ENCODE assay signal across 1 cellular context in the genomic region with DNA sequence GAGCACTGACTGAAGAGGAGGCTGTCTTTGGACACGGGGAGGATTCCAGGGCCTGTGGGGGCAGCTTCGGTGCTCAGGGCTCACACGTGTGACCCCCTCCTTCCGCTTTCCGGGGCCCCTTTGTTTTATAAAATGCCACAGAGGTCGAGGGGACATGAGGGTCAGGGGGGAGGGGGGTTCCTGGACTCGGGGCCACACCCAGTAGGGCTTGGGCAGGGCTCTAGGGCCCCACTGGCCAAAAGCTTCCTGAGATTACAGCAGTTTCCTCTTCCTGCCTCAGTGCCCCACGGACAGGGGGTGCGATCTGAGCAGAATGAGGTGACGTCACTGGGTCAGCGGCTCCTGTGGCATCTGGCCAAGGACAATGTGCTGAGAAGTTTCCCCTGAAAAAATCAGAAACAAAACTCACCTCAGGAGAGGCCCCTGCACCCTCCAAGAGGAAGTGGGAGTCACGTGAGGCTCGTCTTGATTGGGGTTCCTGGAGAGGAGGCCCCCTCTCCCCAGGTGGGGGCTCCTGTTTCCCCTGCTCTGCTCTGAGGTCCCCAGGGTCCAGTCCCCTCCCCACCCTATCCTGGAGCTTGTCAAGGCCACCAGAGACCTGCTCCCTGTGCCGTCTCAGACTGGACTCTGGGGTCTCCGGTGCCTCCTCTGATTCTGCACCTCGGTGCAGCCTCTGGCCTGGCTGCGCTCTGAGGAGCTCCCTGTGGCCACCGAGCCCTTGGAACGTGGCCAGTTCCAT.
TF ChIP-seq lines count a peak whose summit lies in the region.

No MANE protein-coding gene starts in this region.

TF ChIP-seq in K562, 482 proteins besides CTCF, POLR2A, EP300 and RAD21 (continued from another document and continues in another):
- TF ChIP-seq BCOR (IDR thresholded peaks at IDR 0.05) = no peak
- peak; percentile 40; the same call in 1 of the 2 replicates for TF ChIP-seq POLR2G (IDR thresholded peaks at IDR 0.05; ENCODE audit: low read depth, low read length)
- TF ChIP-seq NCOA6 (IDR thresholded peaks at IDR 0.05) = no peak
- TF ChIP-seq, protein P1, sequence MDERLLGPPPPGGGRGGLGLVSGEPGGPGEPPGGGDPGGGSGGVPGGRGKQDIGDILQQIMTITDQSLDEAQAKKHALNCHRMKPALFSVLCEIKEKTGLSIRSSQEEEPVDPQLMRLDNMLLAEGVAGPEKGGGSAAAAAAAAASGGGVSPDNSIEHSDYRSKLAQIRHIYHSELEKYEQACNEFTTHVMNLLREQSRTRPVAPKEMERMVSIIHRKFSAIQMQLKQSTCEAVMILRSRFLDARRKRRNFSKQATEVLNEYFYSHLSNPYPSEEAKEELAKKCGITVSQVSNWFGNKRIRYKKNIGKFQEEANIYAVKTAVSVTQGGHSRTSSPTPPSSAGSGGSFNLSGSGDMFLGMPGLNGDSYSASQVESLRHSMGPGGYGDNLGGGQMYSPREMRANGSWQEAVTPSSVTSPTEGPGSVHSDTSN (CRISPR knock-in tag; IDR thresholded peaks at IDR 0.05; ENCODE audit: low read depth) = no peak
- TF ChIP-seq, protein P1 (tag; conservative IDR thresholded peaks at IDR 0.05; ENCODE audit: low read depth) = no peak
- TF ChIP-seq POLR2H (tag; IDR thresholded peaks at IDR 0.05; ENCODE audit: low read depth) = no peak
- no peak for TF ChIP-seq MXI1 (IDR thresholded peaks at IDR 0.05; ENCODE audit: low read depth, low read length)
- TF ChIP-seq HDAC3 (IDR thresholded peaks at IDR 0.05; ENCODE audit: borderline replicate concordance, partially characterized antibody) = no peak
- no peak for TF ChIP-seq MYNN (IDR thresholded peaks at IDR 0.05)
- no peak for TF ChIP-seq MYNN (CRISPR knock-in tag; IDR thresholded peaks at IDR 0.05)
- TF ChIP-seq, protein P2, sequence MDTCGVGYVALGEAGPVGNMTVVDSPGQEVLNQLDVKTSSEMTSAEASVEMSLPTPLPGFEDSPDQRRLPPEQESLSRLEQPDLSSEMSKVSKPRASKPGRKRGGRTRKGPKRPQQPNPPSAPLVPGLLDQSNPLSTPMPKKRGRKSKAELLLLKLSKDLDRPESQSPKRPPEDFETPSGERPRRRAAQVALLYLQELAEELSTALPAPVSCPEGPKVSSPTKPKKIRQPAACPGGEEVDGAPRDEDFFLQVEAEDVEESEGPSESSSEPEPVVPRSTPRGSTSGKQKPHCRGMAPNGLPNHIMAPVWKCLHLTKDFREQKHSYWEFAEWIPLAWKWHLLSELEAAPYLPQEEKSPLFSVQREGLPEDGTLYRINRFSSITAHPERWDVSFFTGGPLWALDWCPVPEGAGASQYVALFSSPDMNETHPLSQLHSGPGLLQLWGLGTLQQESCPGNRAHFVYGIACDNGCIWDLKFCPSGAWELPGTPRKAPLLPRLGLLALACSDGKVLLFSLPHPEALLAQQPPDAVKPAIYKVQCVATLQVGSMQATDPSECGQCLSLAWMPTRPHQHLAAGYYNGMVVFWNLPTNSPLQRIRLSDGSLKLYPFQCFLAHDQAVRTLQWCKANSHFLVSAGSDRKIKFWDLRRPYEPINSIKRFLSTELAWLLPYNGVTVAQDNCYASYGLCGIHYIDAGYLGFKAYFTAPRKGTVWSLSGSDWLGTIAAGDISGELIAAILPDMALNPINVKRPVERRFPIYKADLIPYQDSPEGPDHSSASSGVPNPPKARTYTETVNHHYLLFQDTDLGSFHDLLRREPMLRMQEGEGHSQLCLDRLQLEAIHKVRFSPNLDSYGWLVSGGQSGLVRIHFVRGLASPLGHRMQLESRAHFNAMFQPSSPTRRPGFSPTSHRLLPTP (IDR thresholded peaks at IDR 0.05; ENCODE audit: borderline replicate concordance, extremely low read depth, insufficient read length) = no peak
- TF ChIP-seq, protein P3, sequence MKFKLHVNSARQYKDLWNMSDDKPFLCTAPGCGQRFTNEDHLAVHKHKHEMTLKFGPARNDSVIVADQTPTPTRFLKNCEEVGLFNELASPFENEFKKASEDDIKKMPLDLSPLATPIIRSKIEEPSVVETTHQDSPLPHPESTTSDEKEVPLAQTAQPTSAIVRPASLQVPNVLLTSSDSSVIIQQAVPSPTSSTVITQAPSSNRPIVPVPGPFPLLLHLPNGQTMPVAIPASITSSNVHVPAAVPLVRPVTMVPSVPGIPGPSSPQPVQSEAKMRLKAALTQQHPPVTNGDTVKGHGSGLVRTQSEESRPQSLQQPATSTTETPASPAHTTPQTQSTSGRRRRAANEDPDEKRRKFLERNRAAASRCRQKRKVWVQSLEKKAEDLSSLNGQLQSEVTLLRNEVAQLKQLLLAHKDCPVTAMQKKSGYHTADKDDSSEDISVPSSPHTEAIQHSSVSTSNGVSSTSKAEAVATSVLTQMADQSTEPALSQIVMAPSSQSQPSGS (CRISPR knock-in tag; IDR thresholded peaks at IDR 0.05) = no peak
- peak in 1 of 2 experiments; percentile 33; a peak in 1 of 4 replicates for TF ChIP-seq NRF1 (conservative IDR thresholded peaks at IDR 0.05 in 1 of 2, IDR thresholded peaks at IDR 0.05 in 1 of 2)
- no peak for TF ChIP-seq ZNF24 (IDR thresholded peaks at IDR 0.05)
- TF ChIP-seq PRPF4 (IDR thresholded peaks at IDR 0.05; ENCODE audit: insufficient read depth, low read depth, low read length, poor library complexity, severe bottlenecking) = no peak
- TF ChIP-seq ZNF217 (CRISPR knock-in tag; IDR thresholded peaks at IDR 0.05) = no peak
- TF ChIP-seq NR1H2 (CRISPR knock-in tag; IDR thresholded peaks at IDR 0.05) = no peak
- TF ChIP-seq YBX1 (IDR thresholded peaks at IDR 0.05) = no peak
- no peak for TF ChIP-seq ZNF561 (CRISPR knock-in tag; conservative IDR thresholded peaks at IDR 0.05)
- TF ChIP-seq PTBP1 (IDR thresholded peaks at IDR 0.05; ENCODE audit: low read depth, low read length) = no peak
- TF ChIP-seq HDAC6 (IDR thresholded peaks at IDR 0.05; ENCODE audit: low read depth, low read length) = no peak
- TF ChIP-seq STAG1 (CRISPR knock-in tag; IDR thresholded peaks at IDR 0.05; ENCODE audit: borderline replicate concordance) = no peak
- TF ChIP-seq, protein P4, sequence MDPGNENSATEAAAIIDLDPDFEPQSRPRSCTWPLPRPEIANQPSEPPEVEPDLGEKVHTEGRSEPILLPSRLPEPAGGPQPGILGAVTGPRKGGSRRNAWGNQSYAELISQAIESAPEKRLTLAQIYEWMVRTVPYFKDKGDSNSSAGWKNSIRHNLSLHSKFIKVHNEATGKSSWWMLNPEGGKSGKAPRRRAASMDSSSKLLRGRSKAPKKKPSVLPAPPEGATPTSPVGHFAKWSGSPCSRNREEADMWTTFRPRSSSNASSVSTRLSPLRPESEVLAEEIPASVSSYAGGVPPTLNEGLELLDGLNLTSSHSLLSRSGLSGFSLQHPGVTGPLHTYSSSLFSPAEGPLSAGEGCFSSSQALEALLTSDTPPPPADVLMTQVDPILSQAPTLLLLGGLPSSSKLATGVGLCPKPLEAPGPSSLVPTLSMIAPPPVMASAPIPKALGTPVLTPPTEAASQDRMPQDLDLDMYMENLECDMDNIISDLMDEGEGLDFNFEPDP (CRISPR knock-in tag; IDR thresholded peaks at IDR 0.05) = no peak
- TF ChIP-seq TEAD2 (tag; IDR thresholded peaks at IDR 0.05) = no peak
- TF ChIP-seq KAT7 (CRISPR knock-in tag; IDR thresholded peaks at IDR 0.05; ENCODE audit: borderline replicate concordance) = no peak; the same call in 1 of the 2 replicates
- no peak for TF ChIP-seq ZZZ3 (IDR thresholded peaks at IDR 0.05)
- TF ChIP-seq, protein P5, sequence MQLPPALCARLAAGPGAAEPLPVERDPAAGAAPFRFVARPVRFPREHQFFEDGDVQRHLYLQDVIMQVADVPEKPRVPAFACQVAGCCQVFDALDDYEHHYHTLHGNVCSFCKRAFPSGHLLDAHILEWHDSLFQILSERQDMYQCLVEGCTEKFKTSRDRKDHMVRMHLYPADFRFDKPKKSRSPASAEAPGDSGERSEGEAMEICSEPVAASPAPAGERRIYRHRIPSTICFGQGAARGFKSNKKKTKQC (CRISPR knock-in tag; IDR thresholded peaks at IDR 0.05) = no peak
- no peak for TF ChIP-seq PML (IDR thresholded peaks at IDR 0.05; ENCODE audit: low read length)
- TF ChIP-seq, protein P6, sequence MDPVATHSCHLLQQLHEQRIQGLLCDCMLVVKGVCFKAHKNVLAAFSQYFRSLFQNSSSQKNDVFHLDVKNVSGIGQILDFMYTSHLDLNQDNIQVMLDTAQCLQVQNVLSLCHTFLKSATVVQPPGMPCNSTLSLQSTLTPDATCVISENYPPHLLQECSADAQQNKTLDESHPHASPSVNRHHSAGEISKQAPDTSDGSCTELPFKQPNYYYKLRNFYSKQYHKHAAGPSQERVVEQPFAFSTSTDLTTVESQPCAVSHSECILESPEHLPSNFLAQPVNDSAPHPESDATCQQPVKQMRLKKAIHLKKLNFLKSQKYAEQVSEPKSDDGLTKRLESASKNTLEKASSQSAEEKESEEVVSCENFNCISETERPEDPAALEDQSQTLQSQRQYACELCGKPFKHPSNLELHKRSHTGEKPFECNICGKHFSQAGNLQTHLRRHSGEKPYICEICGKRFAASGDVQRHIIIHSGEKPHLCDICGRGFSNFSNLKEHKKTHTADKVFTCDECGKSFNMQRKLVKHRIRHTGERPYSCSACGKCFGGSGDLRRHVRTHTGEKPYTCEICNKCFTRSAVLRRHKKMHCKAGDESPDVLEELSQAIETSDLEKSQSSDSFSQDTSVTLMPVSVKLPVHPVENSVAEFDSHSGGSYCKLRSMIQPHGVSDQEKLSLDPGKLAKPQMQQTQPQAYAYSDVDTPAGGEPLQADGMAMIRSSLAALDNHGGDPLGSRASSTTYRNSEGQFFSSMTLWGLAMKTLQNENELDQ (CRISPR knock-in tag; IDR thresholded peaks at IDR 0.05; ENCODE audit: borderline replicate concordance) = no peak
- TF ChIP-seq NEUROD1 (IDR thresholded peaks at IDR 0.05; ENCODE audit: borderline replicate concordance, low read depth, low read length, partially characterized antibody) = no peak
- TF ChIP-seq OTX1 (CRISPR knock-in tag; IDR thresholded peaks at IDR 0.05) = no peak
- no peak for TF ChIP-seq XRCC5 (IDR thresholded peaks at IDR 0.05; ENCODE audit: low read depth, low read length)
- TF ChIP-seq DMBX1 (CRISPR knock-in tag; IDR thresholded peaks at IDR 0.05; ENCODE audit: borderline replicate concordance) = peak; percentile 82; the same call in 1 of the 2 replicates
- TF ChIP-seq DIDO1 (tag; IDR thresholded peaks at IDR 0.05; ENCODE audit: low read depth) = no peak
- peak; percentile 46; the same call in 1 of the 2 replicates for TF ChIP-seq CBFA2T2 (conservative IDR thresholded peaks at IDR 0.05)
- no peak for TF ChIP-seq ZKSCAN3 (CRISPR knock-in tag; IDR thresholded peaks at IDR 0.05)
- TF ChIP-seq ZNF12 (CRISPR knock-in tag; IDR thresholded peaks at IDR 0.05) = 0 out of 2 replicates have a peak, but pooled peaks have one; percentile 42
- TF ChIP-seq POLR3A (IDR thresholded peaks at IDR 0.05; ENCODE audit: borderline replicate concordance, extremely low read depth, insufficient read depth, insufficient read length) = no peak
- TF ChIP-seq ZBTB8A (IDR thresholded peaks at IDR 0.05; ENCODE audit: partially characterized antibody) = no peak
- TF ChIP-seq DDX20 (tag; IDR thresholded peaks at IDR 0.05; ENCODE audit: low read depth) = no peak
- 0 out of 2 replicates have a peak, but pooled peaks have one; percentile 11 for TF ChIP-seq SMAD3 (CRISPR knock-in tag; conservative IDR thresholded peaks at IDR 0.05)
